Comparison of ENCODE assay signal across 9 cellular contexts in genomic region chr11:124674571-124674970, GRCh38. TPM values are rescaled to one million over a fixed set of nuclear protein-coding genes. Genes with fewer than 3 reads are reported as not detected.
DNase-seq lines count a peak whose midpoint lies in the region; ATAC-seq, FAIRE-seq and TF ChIP-seq lines count a peak whose summit lies in the region.
"Had no signal": no experiment of that assay in that cellular context is flagged by ENCODE, and none has a peak within 500 bp of the region (broad histone marks: within the 10 kb centered on the region; RNA-seq: fewer than 3 reads in every experiment).

No MANE protein-coding gene starts in this region.

- H3K27ac ChIP-seq in A549 (peak overlapping the region; percentile 73 to 98), muscle layer of duodenum (ENCODE audit: low read length) (no peak overlapping the region)

- H3K27me3 Mint-ChIP-seq in HFFc6 (ENCODE audit: insufficient read depth): peaks cover 4% of the 10 kb centered on the region; the same call in 1 of the 2 replicates
- no peaks in the 10 kb centered on the region for H3K27me3 Mint-ChIP-seq in MCF 10A (ENCODE audit: insufficient read depth, unreplicated experiment)

- 0 out of 3 replicates have a peak, but pooled peaks cover 3% of the 10 kb centered on the region for H3K4me1 ChIP-seq in A549
- peaks cover 0 to 6% of the 10 kb centered on the region in 2 donors for H3K4me1 ChIP-seq in muscle layer of duodenum (ENCODE audit: control insufficient read depth in 1 of 2, insufficient read depth in 2 of 2, low read length in 2 of 2)

- H3K4me1 Mint-ChIP-seq in HFFc6 (ENCODE audit: low read depth): peaks cover 39% of the 10 kb centered on the region
- peaks cover 12% of the 10 kb centered on the region for H3K4me1 Mint-ChIP-seq in MCF 10A (ENCODE audit: insufficient read depth, unreplicated experiment)

- peak overlapping the region; percentile 71 for H3K4me2 ChIP-seq in A549

- no peaks in the 10 kb centered on the region for H3K36me3 ChIP-seq in muscle layer of duodenum (ENCODE audit: control insufficient read depth in 1 of 2, insufficient read depth in 2 of 2, low read length in 2 of 2)

- CTCF ChIA-PET in A549 (lab: Yijun Ruan, JAX): interaction anchor here (2.1 kb wide), 1 partner anchor 89 kb away, joined by 8 read pairs; no protein-coding TSS in a partner anchor
- CTCF ChIA-PET in MCF 10A (lab: Yijun Ruan, JAX): interaction anchor here (0.6 to 6.5 kb wide), 5 partner anchors 15 to 173 kb away, joined by 3 to 112 read pairs (median 3); partner anchors contain the start of gene ESAM
- CTCF ChIA-PET in HEK293T (lab: Yijun Ruan, JAX): no interaction called here

- no peak for FAIRE-seq in A549 (lab: Jason Lieb, UNC)
- FAIRE-seq: TTC549 had no signal

- no peak for TF ChIP-seq CTCF in A549 (IDR thresholded peaks at IDR 0.05)
- TF ChIP-seq CTCF in HFFc6 (IDR thresholded peaks at IDR 0.05): no peak
- TF ChIP-seq CTCF in MCF 10A (IDR thresholded peaks at IDR 0.05; ENCODE audit: unreplicated experiment): no peak

- H3K9me3 ChIP-seq in A549: no peaks in the 10 kb centered on the region
- H3K9me3 ChIP-seq in muscle layer of duodenum (ENCODE audit: control insufficient read depth in 1 of 2, low read length in 2 of 2): no peaks in the 10 kb centered on the region

- 70% methylated on average over 5 of the region's 5 CpGs for WGBS in A549 (ENCODE audit: missing lambda C conversion rate)

- H3K27ac Mint-ChIP-seq in HFFc6 (peak overlapping the region; percentile 99), MCF 10A (ENCODE audit: low read depth, unreplicated experiment) (peak overlapping the region; percentile 98)

- no peaks in the 10 kb centered on the region for H3K27me3 ChIP-seq in muscle layer of duodenum (ENCODE audit: low read depth, low read length)

- POLR2A ChIA-PET in A549 (lab: Yijun Ruan, JAX): interaction anchor here (0.6 to 1.2 kb wide), 2 partner anchors 51 to 52 kb away, joined by 3 to 7 read pairs; partner anchors contain the start of gene TBRG1
- POLR2A ChIA-PET in MCF 10A (lab: Yijun Ruan, JAX): interaction anchor here (1.3 kb wide), 1 partner anchor 126 kb away, joined by 3 read pairs; the partner anchor contains the start of gene MSANTD2
- POLR2A ChIA-PET in HEK293T (lab: Yijun Ruan, JAX): no interaction called here

- ATAC-seq in A549: no peak

- no peak for TF ChIP-seq EP300 in A549 (IDR thresholded peaks at IDR 0.05)

- H3K4me3 Mint-ChIP-seq in HFFc6: peak overlapping the region; percentile 96
- H3K4me3 Mint-ChIP-seq in MCF 10A (ENCODE audit: unreplicated experiment): peak overlapping the region; percentile 88

- DNase-seq in A549 (ENCODE audit: low read depth in 1 of 2, low spot score in 1 of 2) (peak in 1 of 2 experiments; percentile 5), HFFc6 (no peak), MCF 10A (ENCODE audit: unreplicated experiment) (no peak), RPMI8226 (no peak), occipital lobe (lab: John Stamatoyannopoulos, UW) (no peak), HEK293T (ENCODE audit: extremely low spot score) (no peak), NCI-H524 treated with DMSO at 0.1 percent for 48 hours (lab: John Stamatoyannopoulos, UW) (no peak)

- H3K36me3 Mint-ChIP-seq in HFFc6 (ENCODE audit: low read depth) (no peaks in the 10 kb centered on the region; the same call in 1 of the 2 replicates), MCF 10A (ENCODE audit: insufficient read depth, unreplicated experiment) (no peaks in the 10 kb centered on the region)

- intact Hi-C loops in MCF 10A (cut with micrococcal nuclease): loop anchor here (5.0 kb wide), 1 partner anchor 73 kb away; no protein-coding TSS in a partner anchor

- H3K9me3 Mint-ChIP-seq in HFFc6: no peaks in the 10 kb centered on the region
- H3K9me3 Mint-ChIP-seq in MCF 10A (ENCODE audit: unreplicated experiment): no peaks in the 10 kb centered on the region

- no peak for TF ChIP-seq POLR2A in A549 (IDR thresholded peaks at IDR 0.05; ENCODE audit: low read length)

- H3K4me3 ChIP-seq in A549 (peak overlapping the region; percentile 67), muscle layer of duodenum (ENCODE audit: low read depth in 1 of 2, low read length in 2 of 2) (peak overlapping the region; percentile 75 to 81)

- no peak for TF ChIP-seq RAD21 in A549 (conservative IDR thresholded peaks at IDR 0.05 in 1 of 2, IDR thresholded peaks at IDR 0.05 in 1 of 2)

- BruUV-seq in MCF 10A (replicated peaks; lab: Mats Ljungman, UMichigan): no TSS peak

TF ChIP-seq in A549, 52 proteins besides CTCF, POLR2A, EP300 and RAD21:
- no peak for TF ChIP-seq TP53 (CRISPR knock-in tag; IDR thresholded peaks at IDR 0.05)
- TF ChIP-seq JUNB (IDR thresholded peaks at IDR 0.05): no peak
- no peak for TF ChIP-seq JUN (IDR thresholded peaks at IDR 0.05)
- no peak for TF ChIP-seq BHLHE40 (IDR thresholded peaks at IDR 0.05; ENCODE audit: low read depth, low read length)
- TF ChIP-seq SREBF2 (IDR thresholded peaks at IDR 0.05): no peak

TF ChIP-seq in HEK293T, 16 proteins besides CTCF, POLR2A, EP300 and RAD21:
- TF ChIP-seq HDGF (IDR thresholded peaks at IDR 0.05; ENCODE audit: borderline replicate concordance) (no peak), L3MBTL2 (conservative IDR thresholded peaks at IDR 0.05) (no peak), NFRKB (IDR thresholded peaks at IDR 0.05) (no peak), SUZ12 (IDR thresholded peaks at IDR 0.05) (no peak), CTBP1 (IDR thresholded peaks at IDR 0.05; ENCODE audit: borderline replicate concordance) (no peak), TARDBP (IDR thresholded peaks at IDR 0.05) (no peak), FOXM1 (IDR thresholded peaks at IDR 0.05; ENCODE audit: borderline replicate concordance) (no peak), ARNT (IDR thresholded peaks at IDR 0.05) (no peak), SP1 (IDR thresholded peaks at IDR 0.05) (no peak), FOXK2 (IDR thresholded peaks at IDR 0.05) (no peak), ELF4 (IDR thresholded peaks at IDR 0.05) (no peak), FOXA1 (IDR thresholded peaks at IDR 0.05) (no peak), LEF1 (IDR thresholded peaks at IDR 0.05; ENCODE audit: borderline replicate concordance) (no peak), ZNF384 (IDR thresholded peaks at IDR 0.05) (no peak), BHLHE40 (IDR thresholded peaks at IDR 0.05; ENCODE audit: borderline replicate concordance) (no peak)
- TF ChIP-seq, protein P1, sequence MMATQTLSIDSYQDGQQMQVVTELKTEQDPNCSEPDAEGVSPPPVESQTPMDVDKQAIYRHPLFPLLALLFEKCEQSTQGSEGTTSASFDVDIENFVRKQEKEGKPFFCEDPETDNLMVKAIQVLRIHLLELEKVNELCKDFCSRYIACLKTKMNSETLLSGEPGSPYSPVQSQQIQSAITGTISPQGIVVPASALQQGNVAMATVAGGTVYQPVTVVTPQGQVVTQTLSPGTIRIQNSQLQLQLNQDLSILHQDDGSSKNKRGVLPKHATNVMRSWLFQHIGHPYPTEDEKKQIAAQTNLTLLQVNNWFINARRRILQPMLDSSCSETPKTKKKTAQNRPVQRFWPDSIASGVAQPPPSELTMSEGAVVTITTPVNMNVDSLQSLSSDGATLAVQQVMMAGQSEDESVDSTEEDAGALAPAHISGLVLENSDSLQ (IDR thresholded peaks at IDR 0.05): no peak

RNA-seq across cellular contexts. Expression of gene SPA17, which starts 0.9 kb away (rescaled TPM):
- polyA plus RNA-seq in A549 (2011; rRNA removed): 15.8 and 23.8 TPM in 2 replicates
- 6.2 and 8.1 TPM in 2 replicates for polyA plus RNA-seq in A549 (2012; cell fraction: cytosol; rRNA removed)
- 1.7 and 2.6 TPM in 2 replicates for polyA plus RNA-seq in A549 (2012; cell fraction: nucleus; rRNA removed)
- 27.1 to 36.6 TPM (median 27.3 TPM) in 3 replicates for polyA plus RNA-seq in A549 (2017; fragmentation: RNase III; extraction: RNeasy Plus Mini Kit Qiagen cat#74134 plus additional on column Dnase treatment)
- polyA minus RNA-seq in A549 (2011; rRNA and poly(A)+ RNA removed): 6.6 and 8.6 TPM in 2 replicates
- 10 to 100 TPM in 1 of 6 experiments, 1 to 10 TPM in 5; 5.0 to 10.2 (median 9.1) TPM for total RNA-seq in HFFc6 (2021; fragmentation: NEBNext Ultra II Directional; extraction: Animal tissue kit (Norgen Biotek cat#: 25700))
- 12.0 and 18.1 TPM in 2 replicates for total RNA-seq in MCF 10A (2022)
- 5.1 TPM for total RNA-seq in occipital lobe

RNA-seq across cellular contexts. Expression of gene SIAE, which starts 1.0 kb away (rescaled TPM):
- polyA plus RNA-seq in A549 (2011; rRNA removed) (23.2 and 28.5 TPM in 2 replicates), A549 (2017; fragmentation: RNase III; extraction: RNeasy Plus Mini Kit Qiagen cat#74134 plus additional on column Dnase treatment) (10.3 to 12.6 TPM (median 10.4 TPM) in 3 replicates)
- polyA plus RNA-seq in A549 (2012; cell fraction: cytosol; rRNA removed): 5.4 and 6.4 TPM in 2 replicates
- polyA plus RNA-seq in A549 (2012; cell fraction: nucleus; rRNA removed): 9.1 and 11.4 TPM in 2 replicates
- polyA minus RNA-seq in A549 (2011; rRNA and poly(A)+ RNA removed): 10.3 and 13.7 TPM in 2 replicates
- total RNA-seq in HFFc6 (2021; fragmentation: NEBNext Ultra II Directional; extraction: Animal tissue kit (Norgen Biotek cat#: 25700)): 10 to 100 TPM in 5 of 6 experiments, 1 to 10 TPM in 1; 9.2 to 14.4 (median 11.3) TPM
- total RNA-seq in MCF 10A (2022) (20.7 and 21.7 TPM in 2 replicates), occipital lobe (9.7 TPM)

RNA-seq across cellular contexts. Expression of gene TBRG1, which starts 51.9 kb away (rescaled TPM):
- 29.2 and 37.4 TPM in 2 replicates for polyA plus RNA-seq in A549 (2011; rRNA removed)
- polyA plus RNA-seq in A549 (2012; cell fraction: cytosol; rRNA removed): 10.3 and 11.5 TPM in 2 replicates
- polyA plus RNA-seq in A549 (2012; cell fraction: nucleus; rRNA removed): 19.1 and 19.6 TPM in 2 replicates
- 13.0 to 13.8 TPM (median 13.6 TPM) in 3 replicates for polyA plus RNA-seq in A549 (2017; fragmentation: RNase III; extraction: RNeasy Plus Mini Kit Qiagen cat#74134 plus additional on column Dnase treatment)
- polyA minus RNA-seq in A549 (2011; rRNA and poly(A)+ RNA removed): 15.5 and 18.0 TPM in 2 replicates
- total RNA-seq in HFFc6 (2021; fragmentation: NEBNext Ultra II Directional; extraction: Animal tissue kit (Norgen Biotek cat#: 25700)): 10 to 100 TPM; 18.8 to 25.9 (median 24.1) TPM
- total RNA-seq in MCF 10A (2022): 46.9 and 54.0 TPM in 2 replicates
- total RNA-seq in occipital lobe: 42.7 TPM
